ENCODE assay signal across 9 cellular contexts in genomic region chr13:112066624-112067004, GRCh38. TPM values are rescaled to one million over a fixed set of nuclear protein-coding genes. Genes with fewer than 3 reads are reported as not detected.
DNase-seq lines count a peak whose midpoint lies in the region; ATAC-seq and TF ChIP-seq lines count a peak whose summit lies in the region.
"Had no signal": no experiment of that assay in that cellular context is flagged by ENCODE, and none has a peak within 500 bp of the region (broad histone marks: within the 10 kb centered on the region; RNA-seq: fewer than 3 reads in every experiment).

No MANE protein-coding gene starts in this region.

- H3K4me1 ChIP-seq in foreskin keratinocyte (no peaks in the 10 kb centered on the region), psoas muscle (no peaks in the 10 kb centered on the region), urinary bladder (ENCODE audit: insufficient read depth) (no peaks in the 10 kb centered on the region)

- H3K27me3 ChIP-seq in foreskin keratinocyte: peaks cover 90% of the 10 kb centered on the region
- H3K27me3 ChIP-seq in psoas muscle (ENCODE audit: insufficient read depth in 3 of 3, low read length in 2 of 3): peaks cover 9 to 92% (median 28%) of the 10 kb centered on the region in 3 donors

- H3K27ac ChIP-seq in foreskin keratinocyte: no peak overlapping the region
- H3K27ac ChIP-seq in psoas muscle: no peak overlapping the region
- no peak overlapping the region for H3K27ac ChIP-seq in urinary bladder (ENCODE audit: low read depth)

- TF ChIP-seq CTCF in foreskin keratinocyte (conservative IDR thresholded peaks at IDR 0.05) (no peak), psoas muscle (IDR thresholded peaks at IDR 0.05) (no peak)

- no peaks in the 10 kb centered on the region for H3K9me3 ChIP-seq in psoas muscle

- ATAC-seq in foreskin keratinocyte (peak; percentile 18), psoas muscle (peak in 3 of 4 donors; percentile 45 to 59 (median 53)), HG02610 (IDR thresholded peaks at IDR 0.05; ENCODE audit: unreplicated experiment) (no peak)

- H3K4me3 ChIP-seq in psoas muscle (peak overlapping the region; percentile 49), urinary bladder (ENCODE audit: low read depth, low read length) (peak overlapping the region; percentile 41)

- no peaks in the 10 kb centered on the region for H3K36me3 ChIP-seq in psoas muscle (ENCODE audit: insufficient read depth in 1 of 2, low read depth in 1 of 2)
- no peaks in the 10 kb centered on the region for H3K36me3 ChIP-seq in urinary bladder (ENCODE audit: insufficient read depth)

- DNase-seq in NCI-H1436 treated with DMSO at 0.1 percent for 48 hours (lab: John Stamatoyannopoulos, UW) (peak; percentile 59), foreskin keratinocyte (no peak), psoas muscle (peak; percentile 38 to 74), AG08395 (ENCODE audit: low spot score) (no peak), HUDEP-2 (lab: John Stamatoyannopoulos, UW; ENCODE audit: unreplicated experiment in 76 of 76) (no peak)
- peak; percentile 8 for DNase-seq in activated CD8-positive, alpha-beta memory T cell treated with anti-CD3 and anti-CD28 coated beads, Interleukin-2, amount 50 U/mL, for 24 hours (ENCODE audit: extremely low read depth)

- WGBS in psoas muscle, 3 donors: 0 to 2% (median 1%) methylated on average over 24 to 52 of the region's 56 CpGs
- 2% methylated on average over 56 of the region's 56 CpGs for WGBS in urinary bladder

- intact Hi-C loops in psoas muscle (cut with DNase I): no loop called here

RNA-seq across cellular contexts. Expression of gene SOX1, which starts 0.3 kb away (rescaled TPM):
- total RNA-seq in foreskin keratinocyte (not detected in 2 replicates), psoas muscle (not detected), urinary bladder (not detected)
- polyA plus RNA-seq in foreskin keratinocyte (not detected in 2 replicates), psoas muscle (not detected), urinary bladder (not detected)
- polyA plus RNA-seq: esophagus had no signal

Comparison
In these comparisons a context has a peak if more than half of its experiments do, and no peak if none do; other contexts are left out.
1. DNase-seq: peak in NCI-H1436 treated with DMSO at 0.1 percent for 48 hours (single experiment), activated CD8-positive, alpha-beta memory T cell treated with anti-CD3 and anti-CD28 coated beads, Interleukin-2, amount 50 U/mL, for 24 hours (single experiment) and psoas muscle (2 of 2); none in foreskin keratinocyte (0 of 2), AG08395 (single experiment) and HUDEP-2 (0 of 76).